Comparison of ENCODE assay signal across 35 cellular contexts in the genomic region with DNA sequence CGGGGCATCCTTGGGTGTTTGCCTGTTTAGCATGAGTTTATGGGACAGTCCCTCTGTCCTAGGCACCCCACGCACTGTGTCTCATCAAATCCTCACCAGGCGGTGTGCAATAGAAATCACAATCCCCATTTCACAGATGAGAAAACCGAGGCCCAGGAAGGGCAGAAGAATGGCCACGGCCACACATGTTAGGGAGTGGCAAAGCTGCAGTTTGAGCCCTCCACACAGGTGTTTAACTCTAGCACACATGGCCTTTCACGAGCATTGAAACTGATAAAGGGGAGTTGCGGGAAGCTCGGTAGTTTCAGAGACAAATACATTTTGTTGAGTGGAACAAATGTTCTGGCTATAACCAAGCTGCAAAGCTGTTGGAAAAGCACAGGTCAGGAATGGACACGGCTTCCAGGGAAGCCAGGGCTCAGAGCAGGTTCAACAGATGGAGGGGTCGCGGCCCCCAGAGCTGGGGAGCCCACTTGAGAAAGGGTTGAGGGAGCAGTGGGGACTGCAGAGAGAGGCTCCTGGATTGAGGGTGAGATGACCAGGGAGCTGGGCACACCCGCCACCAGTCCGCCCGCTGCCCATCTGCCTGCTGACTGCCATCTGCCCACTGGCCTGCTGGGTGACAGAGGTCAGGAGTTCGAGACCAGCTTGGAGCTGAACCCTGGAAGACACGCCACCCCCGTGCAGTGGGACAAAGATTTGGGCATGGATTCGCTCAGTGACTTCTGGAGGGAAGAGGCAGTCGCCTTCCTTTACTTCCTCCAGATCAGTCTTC.
"Had no signal": no experiment of that assay in that cellular context is flagged by ENCODE, and none has a peak within 500 bp of the region (broad histone marks: within the 10 kb centered on the region; RNA-seq: fewer than 3 reads in every experiment).

No MANE protein-coding gene starts in this region.

- DNase-seq: activated B cell treated with CpG ODN at 0.5 μM for 24 hours; activated CD4-positive, alpha-beta memory T cell treated with anti-CD3 and anti-CD28 coated beads, Interleukin-2, amount 10 ng/mL, durations not matched to agents 7 days and 5 days; activated CD4-positive, alpha-beta T cell treated with anti-CD3 and anti-CD28 coated beads for 4 hours; activated CD4-positive, CD25-positive, alpha-beta regulatory T cell treated with anti-CD3 and anti-CD28 coated beads, Interleukin-2, amount 50 U/mL, for 72 hours; activated effector memory CD4-positive, alpha-beta T cell treated with anti-CD3 and anti-CD28 coated beads, Interleukin-2, amount 50 U/mL, for 16 hours; activated naive CD4-positive, alpha-beta T cell; activated naive CD4-positive, alpha-beta T cell treated with anti-CD3 and anti-CD28 coated beads, Interleukin-2, amount 50 U/mL, for 16 hours; activated naive CD8-positive, alpha-beta T cell treated with anti-CD3 and anti-CD28 coated beads for 36 hours; activated T-cell treated with anti-CD3 and anti-CD28 coated beads, Interleukin-2, amount 50 U/mL, for 1 hour; activated T-cell treated with anti-CD3 and anti-CD28 coated beads, Interleukin-2, amount 50 U/mL, for 72 hours; amniotic stem cell; NCI-H1048; NCI-H1105 treated with DMSO at 0.1 percent for 48 hours; NCI-H1436; NCI-H1694; NCI-H1930; NCI-H2081 treated with DMSO at 0.1 percent for 48 hours; NCI-H226; NCI-H446 treated with DMSO at 0.1 percent for 48 hours; NCI-H524; NCI-H69; NCI-H82; PC-3; Right ventricle myocardium superior; RPMI8226; SW 1271; T-helper 1 cell; T-helper 2 cell; T-helper 9 cell had no signal

- H3K27ac ChIP-seq: ascending aorta, cardiac muscle cell, Peyer's patch, VCaP had no signal

- H3K4me1 ChIP-seq: ascending aorta, Peyer's patch had no signal

- H3K9me3 ChIP-seq: ascending aorta, Peyer's patch had no signal

- H3K4me3 ChIP-seq: ascending aorta, cardiac muscle cell, K562, Peyer's patch had no signal

- FAIRE-seq: K562 had no signal

- H3K36me3 ChIP-seq: ascending aorta, cardiac muscle cell, Peyer's patch had no signal

- H3K27me3 ChIP-seq: ascending aorta, cardiac muscle cell, Peyer's patch had no signal

- ATAC-seq: activated T-cell treated with anti-CD3 and anti-CD28 coated beads, Interleukin-2, amount 50 U/mL, for 72 hours; activated T-helper 17 cell treated with anti-CD3 and anti-CD28 coated beads, Interleukin-2, amount 50 U/mL, for 72 hours; K562; PC-3 had no signal
